12 cellular contexts compared by ENCODE assay signal in genomic region chr19:56290104-56290503, GRCh38. TPM values are rescaled to one million over a fixed set of nuclear protein-coding genes. Genes with fewer than 3 reads are reported as not detected.
"Had no signal": no experiment of that assay in that cellular context is flagged by ENCODE, and none has a peak within 500 bp of the region (broad histone marks: within the 10 kb centered on the region; RNA-seq: fewer than 3 reads in every experiment).

No MANE protein-coding gene starts in this region.

- ATAC-seq: GM23338, HCT116 had no signal

- H3K4me1 ChIP-seq: HAP-1 had no signal

- H3K9ac ChIP-seq: GM23248 had no signal

- H3K4me2 ChIP-seq: GM23338 had no signal

- FAIRE-seq: H1, H54 had no signal

- H3K27ac ChIP-seq: GM23248 had no signal

- H3K9me3 ChIP-seq: HAP-1 had no signal

- H3K36me3 ChIP-seq: HAP-1 had no signal

- H2AFZ ChIP-seq: GM23248, GM23338 had no signal

- DNase-seq: GM23248, GOT3, H7, H9, HCEC 1CT, HFFc6 had no signal

- H3K4me3 ChIP-seq: GM23248, GM23338, HAP-1 had no signal

RNA-seq across cellular contexts. Expression of gene EDDM13, which starts 17.6 kb away (rescaled TPM):
- total RNA-seq: GM23248, GM23338, H1, H4, H7, H9, HFFc6 had no signal
- polyA plus RNA-seq: GM23248, H1 had no signal
